34 cellular contexts compared by ENCODE assay signal in genomic region chr1:180588121-180588520, GRCh38. TPM values are rescaled to one million over a fixed set of nuclear protein-coding genes. Genes with fewer than 3 reads are reported as not detected.
"Had no signal": no experiment of that assay in that cellular context is flagged by ENCODE, and none has a peak within 500 bp of the region (broad histone marks: within the 10 kb centered on the region; RNA-seq: fewer than 3 reads in every experiment).

No MANE protein-coding gene starts in this region.

- H3K36me3 ChIP-seq: esophagus squamous epithelium, gastroesophageal sphincter, heart right ventricle had no signal

- H3K4me3 ChIP-seq: body of pancreas, esophagus squamous epithelium, gastroesophageal sphincter, heart right ventricle had no signal

- H3K4me3 Mint-ChIP-seq: activated CD4-positive, alpha-beta T cell treated with anti-CD3 and anti-CD28 coated beads, Interleukin-2, amount 10 ng/mL, durations not matched to agents 7 days and 5 days; activated CD8-positive, alpha-beta T cell treated with anti-CD3 and anti-CD28 coated beads for 36 hours; activated naive CD8-positive, alpha-beta T cell; activated T-cell treated with anti-CD3 and anti-CD28 coated beads, Interleukin-2, amount 50 U/mL, for 4 hours; activated T-helper 17 cell treated with anti-CD3 and anti-CD28 coated beads, Interleukin-2, amount 50 U/mL, for 72 hours; WTC11 had no signal

- H3K27ac Mint-ChIP-seq: activated CD4-positive, alpha-beta T cell treated with anti-CD3 and anti-CD28 coated beads, Interleukin-2, amount 10 ng/mL, durations not matched to agents 7 days and 5 days; activated CD8-positive, alpha-beta T cell treated with anti-CD3 and anti-CD28 coated beads for 36 hours; activated naive CD8-positive, alpha-beta T cell; activated T-helper 17 cell treated with anti-CD3 and anti-CD28 coated beads, Interleukin-2, amount 50 U/mL, for 72 hours; WTC11 had no signal

- DNase-seq: activated CD4-positive, alpha-beta T cell treated with anti-CD3 and anti-CD28 coated beads for 1 hour; activated CD4-positive, alpha-beta T cell treated with anti-CD3 and anti-CD28 coated beads for 4 hours; activated CD4-positive, alpha-beta T cell treated with anti-CD3 and anti-CD28 coated beads, Interleukin-2, amount 10 ng/mL, durations not matched to agents 7 days and 5 days; activated CD4-positive, alpha-beta T cell treated with anti-CD3 and anti-CD28 coated beads, Interleukin-2, amount 50 U/mL, for 4 hours; activated CD8-positive, alpha-beta memory T cell treated with anti-CD3 and anti-CD28 coated beads for 24 hours; activated CD8-positive, alpha-beta T cell treated with anti-CD3 and anti-CD28 coated beads for 36 hours; activated effector memory CD4-positive, alpha-beta T cell treated with Interleukin-2 at 50 U/mL for 16 hours; activated gamma-delta T cell treated with Interleukin-2 at 50 U/mL for 16 hours; activated naive CD4-positive, alpha-beta T cell treated with anti-CD3 and anti-CD28 coated beads, Interleukin-2, amount 50 U/mL, for 16 hours; activated naive CD4-positive, alpha-beta T cell treated with Interleukin-2 at 50 U/mL for 16 hours; activated T-cell treated with anti-CD3 and anti-CD28 coated beads, Interleukin-2, amount 50 U/mL, for 4 hours; amniotic stem cell; anterior cingulate cortex; body of pancreas; caudate nucleus; cortex of kidney; dermis blood vessel endothelial cell; effector CD8-positive, alpha-beta T cell; esophagus squamous epithelium; foreskin melanocyte; heart right ventricle; T-helper 2 cell had no signal

- H3K9me3 ChIP-seq: body of pancreas, esophagus squamous epithelium, gastroesophageal sphincter had no signal

- H3K9me3 Mint-ChIP-seq: activated T-cell treated with anti-CD3 and anti-CD28 coated beads, Interleukin-2, amount 50 U/mL, for 4 hours had no signal

- H3K27me3 Mint-ChIP-seq: activated naive CD8-positive, alpha-beta T cell; activated T-helper 17 cell treated with anti-CD3 and anti-CD28 coated beads, Interleukin-2, amount 50 U/mL, for 72 hours had no signal

- H3K27ac ChIP-seq: esophagus squamous epithelium, gastroesophageal sphincter, heart right ventricle had no signal

- ATAC-seq: activated CD8-positive, alpha-beta T cell treated with anti-CD3 and anti-CD28 coated beads for 36 hours; activated T-cell treated with anti-CD3 and anti-CD28 coated beads, Interleukin-2, amount 50 U/mL, for 4 hours; activated T-helper 17 cell treated with anti-CD3 and anti-CD28 coated beads, Interleukin-2, amount 50 U/mL, for 72 hours; body of pancreas; gastroesophageal sphincter; heart right ventricle; WTC11 had no signal

- H3K36me3 Mint-ChIP-seq: activated naive CD8-positive, alpha-beta T cell had no signal

- H3K27me3 ChIP-seq: body of pancreas, esophagus squamous epithelium, gastroesophageal sphincter, heart right ventricle had no signal

RNA-seq across cellular contexts. Expression of gene OVAAL, which starts 29.4 kb away (rescaled TPM):
- total RNA-seq: activated CD4-positive, alpha-beta T cell treated with anti-CD3 and anti-CD28 coated beads, Interleukin-2, amount 10 ng/mL, durations not matched to agents 7 days and 5 days; activated CD8-positive, alpha-beta T cell treated with anti-CD3 and anti-CD28 coated beads for 36 hours; activated T-cell treated with anti-CD3 and anti-CD28 coated beads, Interleukin-2, amount 50 U/mL, for 4 hours; activated T-helper 17 cell treated with anti-CD3 and anti-CD28 coated beads, Interleukin-2, amount 50 U/mL, for 72 hours; body of pancreas; chondrocyte; dermis blood vessel endothelial cell; endothelial cell of umbilical vein; esophagus squamous epithelium; fibroblast of lung; fibroblast of villous mesenchyme; gastroesophageal sphincter; glomerular endothelial cell; T-helper 1 cell treated with Interleukin-12 subunit alpha and Interleukin-12 subunit beta and Interleukin-4 antibody, amounts not matched to agents 30 ng/mL and 1 ng/mL, for 36 hours; WTC11 had no signal
- polyA plus RNA-seq: adipose tissue, esophagus, fibroblast of lung had no signal
